9 cellular contexts compared by ENCODE assay signal in the genomic region with DNA sequence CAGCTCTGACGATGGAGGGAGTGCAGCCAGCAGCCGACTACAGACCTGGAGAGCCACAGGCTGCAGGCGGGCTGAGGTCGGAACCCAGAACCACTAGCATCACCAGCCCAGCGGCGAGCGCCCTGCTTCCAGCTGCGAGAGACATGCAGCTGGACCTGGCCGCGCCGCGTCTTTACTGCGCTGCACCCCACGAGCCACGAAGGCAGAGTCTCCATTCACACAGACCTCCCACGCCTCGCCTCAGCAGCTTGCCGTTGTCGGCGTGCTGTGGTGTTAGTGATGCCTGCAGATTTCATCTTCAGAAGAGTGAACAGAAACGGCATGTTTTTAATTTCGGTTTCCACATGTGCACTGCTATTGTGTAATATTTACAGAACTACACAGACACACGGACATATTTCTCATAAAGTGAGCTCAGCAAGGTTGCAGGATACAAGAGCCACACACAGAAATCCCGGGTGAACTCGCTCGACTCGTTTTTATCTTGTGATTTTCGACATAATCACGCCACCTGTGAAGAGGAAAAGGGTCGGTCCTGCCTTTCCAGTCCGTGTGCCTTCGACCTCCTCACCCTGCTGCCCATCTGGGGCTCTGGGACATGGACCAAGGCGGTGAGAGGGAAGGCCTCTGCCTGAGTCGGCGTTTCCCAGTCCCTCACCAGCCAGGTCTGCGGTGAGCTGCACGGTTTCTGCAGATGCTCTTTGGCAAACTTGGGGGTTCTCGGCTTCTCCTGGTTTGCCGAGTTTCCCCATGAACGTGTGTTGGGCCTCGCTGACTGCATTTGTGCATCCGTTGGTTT.
DNase-seq lines count a peak whose midpoint lies in the region; ATAC-seq and TF ChIP-seq lines count a peak whose summit lies in the region.
"Had no signal": no experiment of that assay in that cellular context is flagged by ENCODE, and none has a peak within 500 bp of the region (broad histone marks: within the 10 kb centered on the region; RNA-seq: fewer than 3 reads in every experiment).

No MANE protein-coding gene starts in this region.

- H3K4me3 ChIP-seq in CD8-positive, alpha-beta memory T cell (ENCODE audit: low read length): no peak overlapping the region
- peak overlapping the region; percentile 37 for H3K4me3 ChIP-seq in choroid plexus epithelial cell (ENCODE audit: low read depth, low read length)

- peaks cover 0 to 30% (median 5%) of the 10 kb centered on the region in 3 donors for H3K36me3 Mint-ChIP-seq in CD8-positive, alpha-beta memory T cell

- peaks cover 83% of the 10 kb centered on the region for H3K4me1 ChIP-seq in CD8-positive, alpha-beta memory T cell (ENCODE audit: insufficient read depth, low read length)

- no peak for TF ChIP-seq CTCF in choroid plexus epithelial cell (conservative IDR thresholded peaks at IDR 0.05; ENCODE audit: low read depth, low read length)

- H3K36me3 ChIP-seq in CD8-positive, alpha-beta memory T cell (ENCODE audit: insufficient read depth, low read length): no peaks in the 10 kb centered on the region

- CTCF ChIA-PET in CD8-positive, alpha-beta memory T cell (lab: Charles Lee): interaction anchor here (1.2 to 1.4 kb wide), 2 partner anchors 10 to 18 kb away, joined by 3 to 5 read pairs; no protein-coding TSS in a partner anchor

- no peaks in the 10 kb centered on the region for H3K27me3 Mint-ChIP-seq in CD8-positive, alpha-beta memory T cell

- H3K9me3 ChIP-seq in CD8-positive, alpha-beta memory T cell (ENCODE audit: low read length): no peaks in the 10 kb centered on the region

- peak overlapping the region in 7 of 8 donors; percentile 15 to 82 (median 67) for H3K27ac Mint-ChIP-seq in CD8-positive, alpha-beta memory T cell

- H3K27ac ChIP-seq in CD8-positive, alpha-beta memory T cell (ENCODE audit: low read depth, low read length): no peak overlapping the region

- H3K9me3 Mint-ChIP-seq in CD8-positive, alpha-beta memory T cell: no peaks in the 10 kb centered on the region

- H3K27me3 ChIP-seq in CD8-positive, alpha-beta memory T cell (ENCODE audit: insufficient read depth, low read length, poor library complexity, severe bottlenecking): no peaks in the 10 kb centered on the region

- peak overlapping the region; percentile 61 to 91 (median 78) for H3K4me3 Mint-ChIP-seq in CD8-positive, alpha-beta memory T cell

- peak; percentile 59 to 61 for ATAC-seq in activated CD4-positive, CD25-positive, alpha-beta regulatory T cell treated with anti-CD3 and anti-CD28 coated beads, Interleukin-2, amount 50 U/mL, for 24 hours
- ATAC-seq in HG03039 (IDR thresholded peaks at IDR 0.05; ENCODE audit: unreplicated experiment) (no peak), HG03432 (IDR thresholded peaks at IDR 0.05; ENCODE audit: unreplicated experiment) (no peak)

- peak in 1 of 5 donors; percentile 58 for DNase-seq in CD8-positive, alpha-beta memory T cell
- DNase-seq in choroid plexus epithelial cell (ENCODE audit: low read depth) (peak; percentile 65), NCI-H1092 (lab: John Stamatoyannopoulos, UW) (no peak), GDM1 (lab: John Stamatoyannopoulos, UW) (no peak)
- peak; percentile 51 to 52 for DNase-seq in stimulated activated CD4-positive, alpha-beta T cell treated with anti-CD3 and anti-CD28 coated beads, Interleukin-4, amount 100 ng/mL, for 48 hours (ENCODE audit: low read depth in 2 of 2)
- DNase-seq: HCEC 1CT had no signal

- H3K4me1 Mint-ChIP-seq in CD8-positive, alpha-beta memory T cell: peaks cover 70 to 84% (median 76%) of the 10 kb centered on the region in 3 donors

- POLR2A ChIA-PET in CD8-positive, alpha-beta memory T cell (lab: Charles Lee): no interaction called here

Comparison
In these comparisons a context has a peak if more than half of its experiments do, and no peak if none do; other contexts are left out.
1. DNase-seq: peak in choroid plexus epithelial cell (single experiment) and stimulated activated CD4-positive, alpha-beta T cell treated with anti-CD3 and anti-CD28 coated beads, Interleukin-4, amount 100 ng/mL, for 48 hours (2 of 2); none in NCI-H1092 (single experiment) and GDM1 (single experiment).
2. ATAC-seq: peak in activated CD4-positive, CD25-positive, alpha-beta regulatory T cell treated with anti-CD3 and anti-CD28 coated beads, Interleukin-2, amount 50 U/mL, for 24 hours (2 of 2); none in HG03039 (single experiment) and HG03432 (single experiment).